ENCODE assay signal across 14 cellular contexts in genomic region chr11:61231585-61231984, GRCh38. TPM values are rescaled to one million over a fixed set of nuclear protein-coding genes. Genes with fewer than 3 reads are reported as not detected.
"Had no signal": no experiment of that assay in that cellular context is flagged by ENCODE, and none has a peak within 500 bp of the region (broad histone marks: within the 10 kb centered on the region; RNA-seq: fewer than 3 reads in every experiment).

No MANE protein-coding gene starts in this region.

RNA-seq across cellular contexts. Expression of gene PGA5, which starts 9.4 kb away (rescaled TPM):
- total RNA-seq: activated naive CD4-positive, alpha-beta T cell treated with anti-CD3 and anti-CD28 coated beads for 36 hours; activated naive CD4-positive, alpha-beta T cell treated with anti-CD3 and anti-CD28 coated beads, Interleukin-2, amount 50 U/mL, for 72 hours; activated naive CD8-positive, alpha-beta T cell treated with anti-CD3 and anti-CD28 coated beads for 36 hours; activated naive CD8-positive, alpha-beta T cell treated with anti-CD3 and anti-CD28 coated beads, Interleukin-2, amount 10 ng/mL, durations not matched to agents 7 days and 5 days; activated T-cell treated with anti-CD3 and anti-CD28 coated beads, Interleukin-2, amount 50 U/mL, for 4 hours; activated T-cell treated with anti-CD3 and anti-CD28 coated beads, Interleukin-2, amount 50 U/mL, for 72 hours; activated T-helper 1 cell treated with anti-CD3 and anti-CD28 coated beads, Interleukin-12 subunit alpha, Interleukin-12 subunit beta, Interleukin-2, Interleukin-4 antibody, amounts not matched to agents 30 ng/mL and 10 ng/mL and 1 ng/mL, durations not matched to agents 14 hours and 24 hours and 36 hours; activated T-helper 17 cell treated with anti-CD3 and anti-CD28 coated beads, Interleukin-2, amount 50 U/mL, for 72 hours; activated T-helper 2 cell treated with anti-CD3 and anti-CD28 coated beads, Interferon-gamma antibody, Interleukin-2, Interleukin-4, amounts not matched to agents 10 μg/mL and 5 μg/mL and 100 μg/mL, durations not matched to agents 14 hours and 24 hours and 36 hours; bronchial epithelial cell; cardiac septum; cerebellum; chondrocyte had no signal

RNA-seq across cellular contexts. Expression of gene PGA4, which starts 9.4 kb away (rescaled TPM):
- total RNA-seq: activated naive CD4-positive, alpha-beta T cell treated with anti-CD3 and anti-CD28 coated beads for 36 hours; activated naive CD4-positive, alpha-beta T cell treated with anti-CD3 and anti-CD28 coated beads, Interleukin-2, amount 50 U/mL, for 72 hours; activated naive CD8-positive, alpha-beta T cell treated with anti-CD3 and anti-CD28 coated beads for 36 hours; activated naive CD8-positive, alpha-beta T cell treated with anti-CD3 and anti-CD28 coated beads, Interleukin-2, amount 10 ng/mL, durations not matched to agents 7 days and 5 days; activated T-cell treated with anti-CD3 and anti-CD28 coated beads, Interleukin-2, amount 50 U/mL, for 4 hours; activated T-cell treated with anti-CD3 and anti-CD28 coated beads, Interleukin-2, amount 50 U/mL, for 72 hours; activated T-helper 1 cell treated with anti-CD3 and anti-CD28 coated beads, Interleukin-12 subunit alpha, Interleukin-12 subunit beta, Interleukin-2, Interleukin-4 antibody, amounts not matched to agents 30 ng/mL and 10 ng/mL and 1 ng/mL, durations not matched to agents 14 hours and 24 hours and 36 hours; activated T-helper 17 cell treated with anti-CD3 and anti-CD28 coated beads, Interleukin-2, amount 50 U/mL, for 72 hours; activated T-helper 2 cell treated with anti-CD3 and anti-CD28 coated beads, Interferon-gamma antibody, Interleukin-2, Interleukin-4, amounts not matched to agents 10 μg/mL and 5 μg/mL and 100 μg/mL, durations not matched to agents 14 hours and 24 hours and 36 hours; bronchial epithelial cell; cardiac septum; chondrocyte had no signal

RNA-seq across cellular contexts. Expression of gene PGA3, which starts 28.3 kb away (rescaled TPM):
- total RNA-seq: activated naive CD4-positive, alpha-beta T cell treated with anti-CD3 and anti-CD28 coated beads for 36 hours; activated naive CD4-positive, alpha-beta T cell treated with anti-CD3 and anti-CD28 coated beads, Interleukin-2, amount 50 U/mL, for 72 hours; activated naive CD8-positive, alpha-beta T cell treated with anti-CD3 and anti-CD28 coated beads for 36 hours; activated naive CD8-positive, alpha-beta T cell treated with anti-CD3 and anti-CD28 coated beads, Interleukin-2, amount 10 ng/mL, durations not matched to agents 7 days and 5 days; activated T-cell treated with anti-CD3 and anti-CD28 coated beads, Interleukin-2, amount 50 U/mL, for 4 hours; activated T-cell treated with anti-CD3 and anti-CD28 coated beads, Interleukin-2, amount 50 U/mL, for 72 hours; activated T-helper 1 cell treated with anti-CD3 and anti-CD28 coated beads, Interleukin-12 subunit alpha, Interleukin-12 subunit beta, Interleukin-2, Interleukin-4 antibody, amounts not matched to agents 30 ng/mL and 10 ng/mL and 1 ng/mL, durations not matched to agents 14 hours and 24 hours and 36 hours; activated T-helper 17 cell treated with anti-CD3 and anti-CD28 coated beads, Interleukin-2, amount 50 U/mL, for 72 hours; activated T-helper 2 cell treated with anti-CD3 and anti-CD28 coated beads, Interferon-gamma antibody, Interleukin-2, Interleukin-4, amounts not matched to agents 10 μg/mL and 5 μg/mL and 100 μg/mL, durations not matched to agents 14 hours and 24 hours and 36 hours; bronchial epithelial cell; cardiac muscle cell; chondrocyte had no signal
